8 cellular contexts compared by ENCODE assay signal in genomic region chr21:33324311-33325221, GRCh38. TPM values are rescaled to one million over a fixed set of nuclear protein-coding genes. Genes with fewer than 3 reads are reported as not detected.
DNase-seq lines count a peak whose midpoint lies in the region; ATAC-seq and TF ChIP-seq lines count a peak whose summit lies in the region.

Gene IFNAR1, plus strand, starts transcription at chr21:33324970. Its CDS starts 86 bp downstream, at chr21:33325056.

- peaks cover 10% of the 10 kb centered on the region for H3K4me1 Mint-ChIP-seq in type B pancreatic cell (ENCODE audit: unreplicated experiment)

- H3F3A ChIP-seq in SU-DHL-6 (ENCODE audit: insufficient read depth), result peaks cover 10% of the 10 kb centered on the region

- peak within 1 kb of the TSS; percentile 87 for H2AFZ ChIP-seq in SU-DHL-6 (ENCODE audit: low read depth, low read length, severe bottlenecking)

- H4K20me1 ChIP-seq in SU-DHL-6 (ENCODE audit: low read depth, low read length), result no peaks in the 10 kb centered on the region

- DNase-seq in NCI-H1417 (lab: John Stamatoyannopoulos, UW) (peak; percentile 99 to 100 (median 99)), adipocyte (ENCODE audit: low read depth) (peak; percentile 100), cardiac septum (ENCODE audit: low spot score) (peak; percentile 98), pons (ENCODE audit: low spot score) (peak; percentile 96), type B pancreatic cell (ENCODE audit: extremely low spot score, unreplicated experiment) (peak; percentile 99)

- peak within 1 kb of the TSS; percentile 89 for H3K27ac ChIP-seq in SU-DHL-6 (ENCODE audit: low read depth, low read length)

- H3K79me2 ChIP-seq in SU-DHL-6 (ENCODE audit: insufficient read depth, low read length), result peaks cover 44% of the 10 kb centered on the region

- peaks cover 8% of the 10 kb centered on the region for H3K36me3 Mint-ChIP-seq in type B pancreatic cell

- TF ChIP-seq CTCF in GM12875 (IDR thresholded peaks at IDR 0.05; ENCODE audit: borderline replicate concordance, insufficient read depth, low read depth, low read length), result no peak
- TF ChIP-seq CTCF in SU-DHL-6 (IDR thresholded peaks at IDR 0.05; ENCODE audit: insufficient read depth, low read length, poor library complexity, severe bottlenecking), result no peak
- TF ChIP-seq CTCF in type B pancreatic cell (conservative IDR thresholded peaks at IDR 0.05), result no peak

- no peaks in the 10 kb centered on the region for H3K27me3 Mint-ChIP-seq in type B pancreatic cell

- H3K4me3 Mint-ChIP-seq in type B pancreatic cell, result no peak within 1 kb of the TSS

- peaks cover 11% of the 10 kb centered on the region for H3K4me1 ChIP-seq in adipocyte (ENCODE audit: control insufficient read depth, insufficient read depth, low read length)

- H3K9me3 Mint-ChIP-seq in type B pancreatic cell, result no peaks in the 10 kb centered on the region

- H3K9ac ChIP-seq in SU-DHL-6 (ENCODE audit: low read length) (peak within 1 kb of the TSS; percentile 79), adipocyte (ENCODE audit: low read length) (peak within 1 kb of the TSS; percentile 96)

- peak within 1 kb of the TSS; percentile 85 for H3K4me2 ChIP-seq in SU-DHL-6 (ENCODE audit: low read depth, low read length, poor library complexity, severe bottlenecking)

- H3K4me3 ChIP-seq in GM12875 (ENCODE audit: low read depth, low read length), result peak within 1 kb of the TSS; percentile 84
- peak within 1 kb of the TSS; percentile 66 for H3K4me3 ChIP-seq in SU-DHL-6 (ENCODE audit: insufficient read depth, low read length, poor library complexity, severe bottlenecking)
- peak within 1 kb of the TSS; percentile 98 for H3K4me3 ChIP-seq in adipocyte (ENCODE audit: low read length)

- intact Hi-C loops in cardiac septum (cut with DNase I), result loop anchor here (2.0 to 5.0 kb wide), 3 partner anchors 36 to 58 kb away; partner anchors contain the start of gene IL10RB

- peak; percentile 83 for ATAC-seq in HG02763 (IDR thresholded peaks at IDR 0.05; ENCODE audit: unreplicated experiment)

- no peaks in the 10 kb centered on the region for H3K27me3 ChIP-seq in SU-DHL-6 (ENCODE audit: low read length)
- no peaks in the 10 kb centered on the region for H3K27me3 ChIP-seq in adipocyte (replicated peaks; ENCODE audit: control insufficient read depth, insufficient read depth, low read length)

- no peaks in the 10 kb centered on the region for H3K9me3 ChIP-seq in SU-DHL-6 (ENCODE audit: insufficient read depth, low read length)
- H3K9me3 ChIP-seq in adipocyte (ENCODE audit: control insufficient read depth, low read length), result no peaks in the 10 kb centered on the region

- H3K27ac Mint-ChIP-seq in type B pancreatic cell, result no peak within 1 kb of the TSS

- no peaks in the 10 kb centered on the region for H3K36me3 ChIP-seq in SU-DHL-6 (ENCODE audit: low read length)
- H3K36me3 ChIP-seq in adipocyte (ENCODE audit: control insufficient read depth, insufficient read depth, low read length, severe bottlenecking), result no peaks in the 10 kb centered on the region

- H3K9me2 ChIP-seq in SU-DHL-6 (replicated peaks; ENCODE audit: insufficient read depth, low read length), result no peaks in the 10 kb centered on the region

RNA-seq across cellular contexts. Expression of gene IFNAR1, which starts in this region (rescaled TPM):
- total RNA-seq in cardiac septum, result 29.5 TPM
- total RNA-seq in type B pancreatic cell (ENCODE audit: low replicate concordance), result 26.4 and 28.6 TPM in 2 replicates

Comparison
In these comparisons a context has a peak if more than half of its experiments do, and no peak if none do; other contexts are left out.
1. Peak in every context shown above with its lines: DNase-seq, ATAC-seq, H3K4me3 ChIP-seq and H3K27ac ChIP-seq.